ENCODE assay signal across 1 cellular context in the genomic region with DNA sequence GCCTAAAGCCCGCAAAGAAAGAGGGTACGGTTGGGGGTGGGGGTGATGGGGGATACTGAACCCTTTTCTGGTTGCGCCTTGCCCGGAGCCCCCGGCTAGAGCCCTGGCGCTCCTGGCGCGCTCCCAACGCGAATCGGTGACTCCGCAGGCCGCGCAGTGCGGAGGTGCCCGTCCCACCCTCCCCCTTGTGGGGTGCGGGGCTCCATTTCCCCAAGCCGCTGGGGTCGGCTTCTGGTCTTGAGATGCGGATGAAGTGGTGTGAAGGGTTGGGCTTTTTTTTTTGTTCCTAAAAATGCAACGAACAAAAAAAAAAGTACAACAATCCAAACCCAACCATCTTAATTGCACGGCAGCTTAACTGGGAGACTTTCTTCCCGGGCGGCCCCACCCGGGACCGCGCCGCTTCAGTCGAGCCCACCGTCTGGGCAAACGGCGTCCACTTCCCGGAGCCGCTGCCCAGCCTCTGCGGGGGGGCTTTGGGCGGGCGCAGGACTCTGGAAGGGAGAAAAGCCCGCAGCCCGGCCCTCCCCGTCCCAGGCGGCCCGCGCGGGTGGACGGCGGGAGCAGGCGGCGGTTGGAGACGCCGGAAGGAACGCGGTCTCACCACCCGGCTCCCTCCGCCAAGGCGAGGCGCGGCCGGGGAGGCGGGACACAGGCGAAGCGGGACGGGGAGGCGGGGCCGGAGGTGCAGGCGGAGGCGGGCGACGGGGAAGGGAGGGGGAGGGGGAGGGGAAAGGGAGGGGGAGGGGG.
TF ChIP-seq lines count a peak whose summit lies in the region.

No MANE protein-coding gene starts in this region.

TF ChIP-seq in SK-N-SH, 30 proteins besides CTCF, POLR2A, EP300 and RAD21 (continued from another document):
- TF ChIP-seq, protein P1, sequence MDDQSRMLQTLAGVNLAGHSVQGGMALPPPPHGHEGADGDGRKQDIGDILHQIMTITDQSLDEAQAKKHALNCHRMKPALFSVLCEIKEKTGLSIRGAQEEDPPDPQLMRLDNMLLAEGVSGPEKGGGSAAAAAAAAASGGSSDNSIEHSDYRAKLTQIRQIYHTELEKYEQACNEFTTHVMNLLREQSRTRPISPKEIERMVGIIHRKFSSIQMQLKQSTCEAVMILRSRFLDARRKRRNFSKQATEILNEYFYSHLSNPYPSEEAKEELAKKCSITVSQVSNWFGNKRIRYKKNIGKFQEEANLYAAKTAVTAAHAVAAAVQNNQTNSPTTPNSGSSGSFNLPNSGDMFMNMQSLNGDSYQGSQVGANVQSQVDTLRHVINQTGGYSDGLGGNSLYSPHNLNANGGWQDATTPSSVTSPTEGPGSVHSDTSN (IDR thresholded peaks at IDR 0.05): peak; percentile 51
- no peak for TF ChIP-seq RFX5 (IDR thresholded peaks at IDR 0.05; ENCODE audit: low read length)
- TF ChIP-seq CHD2 (IDR thresholded peaks at IDR 0.05; ENCODE audit: low read length, partially characterized antibody): peak; percentile 86
- peak; percentile 55 for TF ChIP-seq GABPA (IDR thresholded peaks at IDR 0.05; ENCODE audit: low read depth)
- TF ChIP-seq TAF1 (IDR thresholded peaks at IDR 0.05; ENCODE audit: borderline replicate concordance, low read depth, low read length): peak; percentile 69
- no peak for TF ChIP-seq NRF1 (IDR thresholded peaks at IDR 0.05; ENCODE audit: low read depth, low read length)
- TF ChIP-seq FOSL2 (IDR thresholded peaks at IDR 0.05; ENCODE audit: borderline replicate concordance, low read depth): no peak
- peak; percentile 31; the same call in 1 of the 2 replicates for TF ChIP-seq SIN3A (IDR thresholded peaks at IDR 0.05; ENCODE audit: borderline replicate concordance, low read depth, low read length)
- peak; percentile 60 for TF ChIP-seq MXI1 (IDR thresholded peaks at IDR 0.05; ENCODE audit: low read depth, low read length)
